In genomic region chr5:163347671-163348070, GRCh38 we compare ENCODE assay signal across 8 cellular contexts.
DNase-seq lines count a peak whose midpoint lies in the region; ATAC-seq and TF ChIP-seq lines count a peak whose summit lies in the region.

No MANE protein-coding gene starts in this region.

- H3K4me1 ChIP-seq in IMR-90 (ENCODE audit: control insufficient read depth, insufficient read depth, low read length), result no peaks in the 10 kb centered on the region

- no peak overlapping the region for H3K14ac ChIP-seq in IMR-90 (replicated peaks; ENCODE audit: low read depth, low read length)

- peaks cover 23% of the 10 kb centered on the region for H3K4me1 Mint-ChIP-seq in brain

- no peak overlapping the region for H2AK9ac ChIP-seq in IMR-90 (replicated peaks; ENCODE audit: low read depth, low read length, poor library complexity)

- no peaks in the 10 kb centered on the region for H3K79me2 ChIP-seq in SU-DHL-6 (ENCODE audit: insufficient read depth, low read length)

- no peak overlapping the region for H4K8ac ChIP-seq in IMR-90 (ENCODE audit: low read depth in 2 of 2, low read length in 2 of 2)

- CTCF ChIA-PET in IMR-90 (lab: Yijun Ruan, JAX), result interaction anchor here (0.6 to 0.7 kb wide), 8 partner anchors 21 to 1577 kb away, joined by 3 to 7 read pairs (median 4); no protein-coding TSS in a partner anchor

- no peaks in the 10 kb centered on the region for H3K9me3 ChIP-seq in IMR-90 (ENCODE audit: control insufficient read depth, insufficient read depth, low read length)
- no peaks in the 10 kb centered on the region for H3K9me3 ChIP-seq in SU-DHL-6 (ENCODE audit: insufficient read depth, low read length)

- no peak overlapping the region for H3K9ac ChIP-seq in IMR-90 (ENCODE audit: low read depth, low read length)
- no peak overlapping the region for H3K9ac ChIP-seq in SU-DHL-6 (ENCODE audit: low read length)

- H3K4me3 ChIP-seq in IMR-90 (ENCODE audit: insufficient read depth, low read depth, low read length) (no peak overlapping the region), SU-DHL-6 (ENCODE audit: insufficient read depth, low read length, poor library complexity, severe bottlenecking) (no peak overlapping the region)

- no peaks in the 10 kb centered on the region for H3K36me3 Mint-ChIP-seq in brain

- H3K27me3 Mint-ChIP-seq in brain, result no peaks in the 10 kb centered on the region

- DNase-seq in DMS 273 (lab: John Stamatoyannopoulos, UW; ENCODE audit: unreplicated experiment) (peak; percentile 79), DMS 273 treated with DMSO at 0.1 percent for 48 hours (lab: John Stamatoyannopoulos, UW) (no peak), IMR-90 (peak; percentile 55), iris pigment epithelial cell (ENCODE audit: low read depth) (peak; percentile 57)
- peak; percentile 47 to 52 for DNase-seq in stimulated activated CD4-positive, alpha-beta T cell treated with anti-CD3 and anti-CD28 coated beads, Interleukin-2, amount 100 ng/mL, for 24 hours

- no peaks in the 10 kb centered on the region for H3K9me1 ChIP-seq in IMR-90 (ENCODE audit: insufficient read depth, low read length)

- no peak overlapping the region for H3K23ac ChIP-seq in IMR-90 (ENCODE audit: low read depth, low read length)

- ATAC-seq in GM21390 (IDR thresholded peaks at IDR 0.05; ENCODE audit: unreplicated experiment), result peak; percentile 72
- ATAC-seq in IMR-90 (ENCODE audit: low read depth), result peak; percentile 68; the same call in 1 of the 2 replicates

- no peak overlapping the region for H3K18ac ChIP-seq in IMR-90 (ENCODE audit: low read depth, low read length)

- H2BK15ac ChIP-seq in IMR-90 (ENCODE audit: low read depth, low read length), result no peak overlapping the region

- no peak for TF ChIP-seq POLR2A in IMR-90 (IDR thresholded peaks at IDR 0.05; ENCODE audit: low read depth, low read length)

- H4K91ac ChIP-seq in IMR-90 (ENCODE audit: insufficient read depth, low read depth, low read length), result no peak overlapping the region

- no peaks in the 10 kb centered on the region for H3K36me3 ChIP-seq in IMR-90 (ENCODE audit: control insufficient read depth, insufficient read depth, low read length)
- no peaks in the 10 kb centered on the region for H3K36me3 ChIP-seq in SU-DHL-6 (ENCODE audit: low read length)

- TF ChIP-seq CTCF in IMR-90 (conservative IDR thresholded peaks at IDR 0.05; ENCODE audit: low read depth, low read length) (peak; percentile 73), SU-DHL-6 (IDR thresholded peaks at IDR 0.05; ENCODE audit: insufficient read depth, low read length, poor library complexity, severe bottlenecking) (peak; percentile 85), brain (conservative IDR thresholded peaks at IDR 0.05) (peak; percentile 86 to 95)

- H2BK5ac ChIP-seq in IMR-90 (ENCODE audit: low read depth, low read length, poor library complexity, severe bottlenecking), result no peak overlapping the region

- H2AFZ ChIP-seq in IMR-90 (replicated peaks; ENCODE audit: low read length, poor library complexity) (no peak overlapping the region), SU-DHL-6 (ENCODE audit: low read depth, low read length, severe bottlenecking) (no peak overlapping the region)

- H3K4me2 ChIP-seq in IMR-90 (ENCODE audit: low read depth, low read length) (no peak overlapping the region), SU-DHL-6 (ENCODE audit: low read depth, low read length, poor library complexity, severe bottlenecking) (no peak overlapping the region)

- no peak overlapping the region for H3K27ac ChIP-seq in IMR-90 (ENCODE audit: insufficient read depth, low read length)
- H3K27ac ChIP-seq in SU-DHL-6 (ENCODE audit: low read depth, low read length), result no peak overlapping the region

- intact Hi-C loops in IMR-90 (cut with micrococcal nuclease), result no loop called here

- H3K27me3 ChIP-seq in IMR-90 (ENCODE audit: control insufficient read depth, insufficient read depth, low read length), result no peaks in the 10 kb centered on the region
- no peaks in the 10 kb centered on the region for H3K27me3 ChIP-seq in SU-DHL-6 (ENCODE audit: low read length)

- H2BK120ac ChIP-seq in IMR-90 (ENCODE audit: low read depth, low read length), result no peak overlapping the region

- no peaks in the 10 kb centered on the region for H3K9me2 ChIP-seq in SU-DHL-6 (replicated peaks; ENCODE audit: insufficient read depth, low read length)

- in situ Hi-C loops in IMR-90 (cut with MboI; ENCODE audit: low sequenced_read_pairs), result no loop called here

- no peak overlapping the region for H4K5ac ChIP-seq in IMR-90 (ENCODE audit: low read depth, low read length)

- no peak overlapping the region for H3K56ac ChIP-seq in IMR-90 (ENCODE audit: extremely low read depth, insufficient read depth, low read length)

- dilution Hi-C loops in IMR-90 (cut with HindIII; ENCODE audit: low sequenced_read_pairs, unreplicated experiment), result no loop called here

- no peak overlapping the region for H2AK5ac ChIP-seq in IMR-90 (ENCODE audit: low read depth, low read length)

- H2BK20ac ChIP-seq in IMR-90 (ENCODE audit: low read depth, low read length), result no peak overlapping the region

- H3K9me3 Mint-ChIP-seq in brain, result no peaks in the 10 kb centered on the region

- peak; percentile 78 for TF ChIP-seq RAD21 in IMR-90 (IDR thresholded peaks at IDR 0.05; ENCODE audit: low read length)

- H3K4me3 Mint-ChIP-seq in brain, result peak overlapping the region in 1 of 5 experiments; percentile 44

- no peak overlapping the region for H3K27ac Mint-ChIP-seq in brain

- POLR2A ChIA-PET in IMR-90 (lab: Charles Lee; ENCODE audit: unreplicated experiment), result no interaction called here

- no peak overlapping the region for H3K4ac ChIP-seq in IMR-90 (ENCODE audit: low read depth, low read length)

- WGBS in IMR-90 (ENCODE audit: extremely low coverage in 2 of 2, insufficient read length in 1 of 2), 2 experiments, result no CpG with 5 or more reads among the region's 2 CpGs

- no TSS peak for BruUV-seq in IMR-90 (replicated peaks; lab: Mats Ljungman, UMichigan)

- H4K20me1 ChIP-seq in IMR-90 (ENCODE audit: insufficient read depth, low read length) (no peaks in the 10 kb centered on the region), SU-DHL-6 (ENCODE audit: low read depth, low read length) (no peaks in the 10 kb centered on the region)

- H3F3A ChIP-seq in SU-DHL-6 (ENCODE audit: insufficient read depth), result no peaks in the 10 kb centered on the region

- no peaks in the 10 kb centered on the region for H3K79me1 ChIP-seq in IMR-90 (ENCODE audit: low read depth in 1 of 2, low read length in 2 of 2)

TF ChIP-seq in IMR-90, 13 proteins besides CTCF, POLR2A, EP300 and RAD21:
- no peak for TF ChIP-seq NFE2L2 (IDR thresholded peaks at IDR 0.05; ENCODE audit: low read depth, low read length)
- peak; percentile 58 for TF ChIP-seq CEBPB (IDR thresholded peaks at IDR 0.05; ENCODE audit: low read depth, low read length)
- TF ChIP-seq BHLHE40 (IDR thresholded peaks at IDR 0.05; ENCODE audit: low read depth, low read length), result no peak
- no peak for TF ChIP-seq MAFK (IDR thresholded peaks at IDR 0.05; ENCODE audit: low read depth, low read length)
- TF ChIP-seq, protein P1, sequence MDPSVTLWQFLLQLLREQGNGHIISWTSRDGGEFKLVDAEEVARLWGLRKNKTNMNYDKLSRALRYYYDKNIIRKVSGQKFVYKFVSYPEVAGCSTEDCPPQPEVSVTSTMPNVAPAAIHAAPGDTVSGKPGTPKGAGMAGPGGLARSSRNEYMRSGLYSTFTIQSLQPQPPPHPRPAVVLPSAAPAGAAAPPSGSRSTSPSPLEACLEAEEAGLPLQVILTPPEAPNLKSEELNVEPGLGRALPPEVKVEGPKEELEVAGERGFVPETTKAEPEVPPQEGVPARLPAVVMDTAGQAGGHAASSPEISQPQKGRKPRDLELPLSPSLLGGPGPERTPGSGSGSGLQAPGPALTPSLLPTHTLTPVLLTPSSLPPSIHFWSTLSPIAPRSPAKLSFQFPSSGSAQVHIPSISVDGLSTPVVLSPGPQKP (IDR thresholded peaks at IDR 0.05; ENCODE audit: borderline replicate concordance, low read depth, low read length), result no peak
- no peak for TF ChIP-seq RFX5 (IDR thresholded peaks at IDR 0.05; ENCODE audit: low read depth, low read length)
- no peak for TF ChIP-seq CHD1 (IDR thresholded peaks at IDR 0.05; ENCODE audit: low read depth, low read length)
- TF ChIP-seq MAZ (IDR thresholded peaks at IDR 0.05; ENCODE audit: borderline replicate concordance, low read depth, low read length), result no peak
- peak; percentile 46 for TF ChIP-seq SMC3 (IDR thresholded peaks at IDR 0.05; ENCODE audit: low read depth, low read length)
